ENCODE assay signal across 24 cellular contexts in genomic region chr11:117302228-117302627, GRCh38.
"Had no signal": no experiment of that assay in that cellular context is flagged by ENCODE, and none has a peak within 500 bp of the region (broad histone marks: within the 10 kb centered on the region; RNA-seq: fewer than 3 reads in every experiment).

No MANE protein-coding gene starts in this region.

- H3K27me3 ChIP-seq: Peyer's patch, SJSA1 had no signal

- H3K9me3 ChIP-seq: Peyer's patch, SJSA1 had no signal

- DNase-seq: activated CD4-positive, alpha-beta T cell treated with anti-CD3 and anti-CD28 coated beads for 48 hours; activated CD4-positive, alpha-beta T cell treated with anti-CD3 and anti-CD28 coated beads, Interleukin-2, amount 50 U/mL, for 4 hours; activated CD4-positive, CD25-positive, alpha-beta regulatory T cell treated with anti-CD3 and anti-CD28 coated beads, Interleukin-2, amount 50 U/mL, for 72 hours; activated CD8-positive, alpha-beta memory T cell treated with anti-CD3 and anti-CD28 coated beads, Interleukin-2, amount 50 U/mL, for 48 hours; activated CD8-positive, alpha-beta T cell treated with anti-CD3 and anti-CD28 coated beads, Interleukin-2, amount 10 ng/mL, durations not matched to agents 7 days and 5 days; activated effector memory CD4-positive, alpha-beta T cell treated with Interleukin-2 at 50 U/mL for 16 hours; activated naive CD4-positive, alpha-beta T cell; activated T-cell treated with anti-CD3 and anti-CD28 coated beads, Interleukin-2, amount 50 U/mL, for 1 hour; aorta; central memory CD4-positive, alpha-beta T cell; Karpas-422; NCI-H1048; NCI-H1930; NCI-H345; NCI-H526 treated with DMSO at 0.1 percent for 48 hours; Peyer's patch; Right ventricle myocardium superior; SW 1271 had no signal

- H3K9me3 Mint-ChIP-seq: activated naive CD4-positive, alpha-beta T cell treated with anti-CD3 and anti-CD28 coated beads, Interleukin-2, amount 50 U/mL, for 24 hours; activated T-helper 1 cell treated with anti-CD3 and anti-CD28 coated beads, Interleukin-12 subunit alpha, Interleukin-12 subunit beta, Interleukin-2, Interleukin-4 antibody, amounts not matched to agents 30 ng/mL and 10 ng/mL and 1 ng/mL, durations not matched to agents 14 hours and 24 hours and 36 hours; WTC11 had no signal

- H3K4me3 Mint-ChIP-seq: activated CD8-positive, alpha-beta T cell treated with anti-CD3 and anti-CD28 coated beads, Interleukin-2, amount 10 ng/mL, durations not matched to agents 7 days and 5 days; activated naive CD4-positive, alpha-beta T cell treated with anti-CD3 and anti-CD28 coated beads, Interleukin-2, amount 50 U/mL, for 24 hours; activated T-helper 1 cell treated with anti-CD3 and anti-CD28 coated beads, Interleukin-12 subunit alpha, Interleukin-12 subunit beta, Interleukin-2, Interleukin-4 antibody, amounts not matched to agents 30 ng/mL and 10 ng/mL and 1 ng/mL, durations not matched to agents 14 hours and 24 hours and 36 hours; WTC11 had no signal

- H3K27ac Mint-ChIP-seq: activated CD8-positive, alpha-beta T cell treated with anti-CD3 and anti-CD28 coated beads, Interleukin-2, amount 10 ng/mL, durations not matched to agents 7 days and 5 days; activated naive CD4-positive, alpha-beta T cell treated with anti-CD3 and anti-CD28 coated beads, Interleukin-2, amount 50 U/mL, for 24 hours; activated T-helper 1 cell treated with anti-CD3 and anti-CD28 coated beads, Interleukin-12 subunit alpha, Interleukin-12 subunit beta, Interleukin-2, Interleukin-4 antibody, amounts not matched to agents 30 ng/mL and 10 ng/mL and 1 ng/mL, durations not matched to agents 14 hours and 24 hours and 36 hours; WTC11 had no signal

- H3K4me1 ChIP-seq: SJSA1 had no signal

- H3K27ac ChIP-seq: Peyer's patch, RWPE1, SJSA1 had no signal

- H3K4me3 ChIP-seq: K562, Peyer's patch, SJSA1 had no signal

- H3K27me3 Mint-ChIP-seq: activated naive CD4-positive, alpha-beta T cell treated with anti-CD3 and anti-CD28 coated beads, Interleukin-2, amount 50 U/mL, for 24 hours had no signal

- H3K36me3 Mint-ChIP-seq: activated naive CD4-positive, alpha-beta T cell treated with anti-CD3 and anti-CD28 coated beads, Interleukin-2, amount 50 U/mL, for 24 hours; WTC11 had no signal

- H3K36me3 ChIP-seq: Peyer's patch, SJSA1 had no signal

- H3K4me1 Mint-ChIP-seq: activated naive CD4-positive, alpha-beta T cell treated with anti-CD3 and anti-CD28 coated beads, Interleukin-2, amount 50 U/mL, for 24 hours had no signal
